ENCODE assay signal across 20 cellular contexts in the genomic region with DNA sequence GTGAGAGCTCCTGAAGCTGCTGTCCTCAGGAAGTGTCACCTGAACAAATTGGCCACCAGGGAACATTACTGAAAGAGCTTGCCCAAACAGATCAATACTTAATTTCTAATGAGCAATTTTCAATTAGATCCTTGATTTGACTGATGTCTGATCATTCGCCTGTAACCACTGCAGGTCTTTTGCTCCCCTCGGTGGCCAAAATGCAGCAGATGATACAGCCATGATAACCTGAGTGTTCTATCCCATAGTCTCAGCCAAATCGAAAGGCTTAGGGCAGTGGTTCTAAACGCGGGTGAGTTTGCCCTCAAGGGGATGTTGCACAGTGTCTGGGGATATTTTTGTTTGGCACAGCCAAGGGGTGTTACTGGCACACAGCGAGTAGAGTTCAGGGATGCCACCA. TPM values are rescaled to one million over a fixed set of nuclear protein-coding genes. Genes with fewer than 3 reads are reported as not detected.
A peak's percentile ranks its signal among the peaks of the same experiment; 100 is the strongest.
DNase-seq lines count a peak whose midpoint lies in the region; ATAC-seq, FAIRE-seq and TF ChIP-seq lines count a peak whose summit lies in the region.
"Had no signal": no experiment of that assay in that cellular context is flagged by ENCODE, and none has a peak within 500 bp of the region (broad histone marks: within the 10 kb centered on the region; RNA-seq: fewer than 3 reads in every experiment).

No MANE protein-coding gene starts in this region.

- no peaks in the 10 kb centered on the region for H3K9me3 Mint-ChIP-seq in naive thymus-derived CD4-positive, alpha-beta T cell
- H3K9me3 Mint-ChIP-seq: activated T-helper 1 cell treated with anti-CD3 and anti-CD28 coated beads, Interleukin-12 subunit alpha, Interleukin-12 subunit beta, Interleukin-2, Interleukin-4 antibody, amounts not matched to agents 30 ng/mL and 10 ng/mL and 1 ng/mL, durations not matched to agents 14 hours and 24 hours and 36 hours; mesothelial cell of epicardium had no signal

- H3K9me2 ChIP-seq in SK-N-SH, result no peaks in the 10 kb centered on the region

- peaks cover 0 to 6% (median 3%) of the 10 kb centered on the region in 5 donors for H3K27me3 Mint-ChIP-seq in naive thymus-derived CD4-positive, alpha-beta T cell

- intact Hi-C loops in naive thymus-derived CD4-positive, alpha-beta T cell (cut with micrococcal nuclease), result no loop called here
- intact Hi-C loops in aorta (cut with DNase I), result no loop called here

- H3K4me3 ChIP-seq in SK-N-SH (ENCODE audit: low read depth in 2 of 2, low read length in 1 of 2) (no peak overlapping the region), fibroblast of pulmonary artery (replicated peaks; ENCODE audit: low read depth, low read length) (no peak overlapping the region), aorta (ENCODE audit: low read length in 2 of 2) (no peak overlapping the region)
- H3K4me3 ChIP-seq in naive thymus-derived CD4-positive, alpha-beta T cell (ENCODE audit: low read length), result no peak overlapping the region
- H3K4me3 ChIP-seq: dorsolateral prefrontal cortex, gastroesophageal sphincter had no signal

- H3F3A ChIP-seq in SK-N-SH (replicated peaks; ENCODE audit: insufficient read depth), result peaks cover 4% of the 10 kb centered on the region

- DNase-seq in DMS 273 (lab: John Stamatoyannopoulos, UW; ENCODE audit: unreplicated experiment) (peak; percentile 16), DMS 273 treated with DMSO at 0.1 percent for 48 hours (lab: John Stamatoyannopoulos, UW) (no peak), HTR-8/SVneo (ENCODE audit: insufficient read length, low spot score) (peak; percentile 29), SK-N-SH (no peak), fibroblast of pulmonary artery (ENCODE audit: low read depth) (no peak), aorta (no peak)
- DNase-seq in naive thymus-derived CD4-positive, alpha-beta T cell, result no peak
- DNase-seq: activated CD4-positive, alpha-beta T cell treated with anti-CD3 and anti-CD28 coated beads, Interleukin-2, amount 50 U/mL, for 1 hour; dorsolateral prefrontal cortex; islet precursor cell; NCI-H1048; NCI-H510A treated with DMSO at 0.1 percent for 48 hours; occipital lobe; SHP77 treated with DMSO at 0.1 percent for 48 hours; T-helper 9 cell had no signal

- no peak overlapping the region for H3K9ac ChIP-seq in SK-N-SH

- no peak for ATAC-seq in HG03025 (IDR thresholded peaks at IDR 0.05; ENCODE audit: low FRiP score, unreplicated experiment)
- ATAC-seq in naive thymus-derived CD4-positive, alpha-beta T cell, result no peak
- no peak for ATAC-seq in aorta (ENCODE audit: low FRiP score)
- ATAC-seq: gastroesophageal sphincter had no signal

- H3K4me1 Mint-ChIP-seq in naive thymus-derived CD4-positive, alpha-beta T cell, result peaks cover 0 to under 1% (median 0%) of the 10 kb centered on the region in 7 donors

- WGBS in SK-N-SH (ENCODE audit: low lambda C conversion rate), result 96% methylated on average over 6 of the region's 6 CpGs
- 86 to 88% methylated on average over 6 of the region's 6 CpGs for WGBS in aorta, 2 donors

- H3K27me3 ChIP-seq in SK-N-SH (ENCODE audit: insufficient read depth) (no peaks in the 10 kb centered on the region), aorta (ENCODE audit: control insufficient read depth in 1 of 2, insufficient read depth in 2 of 2, low read length in 1 of 2) (no peaks in the 10 kb centered on the region)
- no peaks in the 10 kb centered on the region for H3K27me3 ChIP-seq in naive thymus-derived CD4-positive, alpha-beta T cell (ENCODE audit: control insufficient read depth in 2 of 2, insufficient read depth in 2 of 2, low read length in 2 of 2)
- H3K27me3 ChIP-seq: dorsolateral prefrontal cortex, gastroesophageal sphincter had no signal

- H3K9me3 ChIP-seq in SK-N-SH (no peaks in the 10 kb centered on the region), aorta (ENCODE audit: control insufficient read depth, low read length) (no peaks in the 10 kb centered on the region)
- H3K9me3 ChIP-seq in naive thymus-derived CD4-positive, alpha-beta T cell (ENCODE audit: control insufficient read depth in 2 of 3, low read length in 3 of 3), result no peaks in the 10 kb centered on the region
- H3K9me3 ChIP-seq: gastroesophageal sphincter had no signal

- TF ChIP-seq EP300 in SK-N-SH (IDR thresholded peaks at IDR 0.05; ENCODE audit: borderline replicate concordance in 1 of 2, low read depth in 1 of 2, low read length in 1 of 2), result no peak

- H2AFZ ChIP-seq in SK-N-SH (ENCODE audit: low read depth), result no peak overlapping the region

- no peak overlapping the region for H3K27ac Mint-ChIP-seq in naive thymus-derived CD4-positive, alpha-beta T cell
- H3K27ac Mint-ChIP-seq: activated T-helper 1 cell treated with anti-CD3 and anti-CD28 coated beads, Interleukin-12 subunit alpha, Interleukin-12 subunit beta, Interleukin-2, Interleukin-4 antibody, amounts not matched to agents 30 ng/mL and 10 ng/mL and 1 ng/mL, durations not matched to agents 14 hours and 24 hours and 36 hours; mesothelial cell of epicardium had no signal

- H3K36me3 Mint-ChIP-seq in naive thymus-derived CD4-positive, alpha-beta T cell, result no peaks in the 10 kb centered on the region
- H3K36me3 Mint-ChIP-seq: mesothelial cell of epicardium had no signal

- no peaks in the 10 kb centered on the region for H3K79me2 ChIP-seq in SK-N-SH (ENCODE audit: insufficient read depth)

- H3K36me3 ChIP-seq in SK-N-SH (replicated peaks in 1 of 2; ENCODE audit: control insufficient read depth in 1 of 2, insufficient read depth in 2 of 2, low read length in 1 of 2), result peaks cover 0 to 8% of the 10 kb centered on the region in 2 experiments
- no peaks in the 10 kb centered on the region for H3K36me3 ChIP-seq in naive thymus-derived CD4-positive, alpha-beta T cell (ENCODE audit: control insufficient read depth in 2 of 3, insufficient read depth in 3 of 3, low read length in 3 of 3)
- H3K36me3 ChIP-seq in aorta (ENCODE audit: control insufficient read depth in 1 of 2, insufficient read depth in 2 of 2, low read length in 1 of 2), result no peaks in the 10 kb centered on the region
- H3K36me3 ChIP-seq: gastroesophageal sphincter had no signal

- CTCF ChIA-PET in SK-N-SH (lab: Yijun Ruan, JAX), result interaction anchor here (0.7 kb wide), 1 partner anchor 16 kb away, joined by 3 read pairs; no protein-coding TSS in a partner anchor
- CTCF ChIA-PET in naive thymus-derived CD4-positive, alpha-beta T cell (lab: Charles Lee), result no interaction called here

- H3K4me3 Mint-ChIP-seq in naive thymus-derived CD4-positive, alpha-beta T cell, result no peak overlapping the region
- H3K4me3 Mint-ChIP-seq: activated T-helper 1 cell treated with anti-CD3 and anti-CD28 coated beads, Interleukin-12 subunit alpha, Interleukin-12 subunit beta, Interleukin-2, Interleukin-4 antibody, amounts not matched to agents 30 ng/mL and 10 ng/mL and 1 ng/mL, durations not matched to agents 14 hours and 24 hours and 36 hours; mesothelial cell of epicardium had no signal

- TF ChIP-seq CTCF in SK-N-SH (IDR thresholded peaks at IDR 0.05), result peak; percentile 46
- TF ChIP-seq CTCF in fibroblast of pulmonary artery (IDR thresholded peaks at IDR 0.05; ENCODE audit: low read length, missing control alignments), result peak; percentile 6

- H3K27ac ChIP-seq in SK-N-SH (ENCODE audit: low read depth in 2 of 2, low read length in 1 of 2), result no peak overlapping the region
- H3K27ac ChIP-seq in naive thymus-derived CD4-positive, alpha-beta T cell (ENCODE audit: low read depth, low read length), result no peak overlapping the region
- H3K27ac ChIP-seq in aorta (ENCODE audit: low read depth in 1 of 2, low read length in 2 of 2), result no peak overlapping the region
- H3K27ac ChIP-seq: 22Rv1, dorsolateral prefrontal cortex, gastroesophageal sphincter had no signal

- POLR2A ChIA-PET in SK-N-SH (lab: Yijun Ruan, JAX), result no interaction called here
- POLR2A ChIA-PET in naive thymus-derived CD4-positive, alpha-beta T cell (lab: Charles Lee), result no interaction called here

- peaks cover 5 to 8% of the 10 kb centered on the region in 2 experiments; a peak in 1 of 4 replicates for H3K4me1 ChIP-seq in SK-N-SH (ENCODE audit: control insufficient read depth in 1 of 2, insufficient read depth in 2 of 2, low read depth in 1 of 2, low read length in 1 of 2)
- H3K4me1 ChIP-seq in naive thymus-derived CD4-positive, alpha-beta T cell (ENCODE audit: control insufficient read depth in 2 of 2, insufficient read depth in 2 of 2, low read length in 2 of 2), result no peaks in the 10 kb centered on the region
- H3K4me1 ChIP-seq in aorta (ENCODE audit: control insufficient read depth in 1 of 2, insufficient read depth in 2 of 2, low read length in 2 of 2), result no peaks in the 10 kb centered on the region
- H3K4me1 ChIP-seq: gastroesophageal sphincter had no signal

- no peak for FAIRE-seq in HTR-8/SVneo (lab: Jason Lieb, UNC)

- H4K20me1 ChIP-seq in SK-N-SH (ENCODE audit: insufficient read depth), result no peaks in the 10 kb centered on the region

- no peak overlapping the region for H3K4me2 ChIP-seq in SK-N-SH

- TF ChIP-seq RAD21 in SK-N-SH (IDR thresholded peaks at IDR 0.05; ENCODE audit: low read length), result peak; percentile 52

TF ChIP-seq in SK-N-SH, 30 proteins besides CTCF, POLR2A, EP300 and RAD21:
- TF ChIP-seq SMC3 (IDR thresholded peaks at IDR 0.05; ENCODE audit: low read depth, low read length) (peak; percentile 42), GABPA (IDR thresholded peaks at IDR 0.05; ENCODE audit: low read depth) (no peak)
TF ChIP-seq in SK-N-SH: peak in this region for 1.

RNA-seq across cellular contexts. Expression of a gene that starts 57.7 kb away (rescaled TPM):
- polyA plus RNA-seq in SK-N-SH (2012; rRNA removed) (6.2 and 9.3 TPM in 2 replicates), aorta (1 to 10 TPM; 1.3 to 1.7 TPM)
- polyA plus RNA-seq in SK-N-SH (2012; cell fraction: cytosol; rRNA removed), result 4.9 and 6.2 TPM in 2 replicates
- 16.9 and 22.9 TPM in 2 replicates for polyA plus RNA-seq in SK-N-SH (2012; cell fraction: nucleus; rRNA removed)
- 1 to 10 TPM in 3 of 5 experiments, under 1 TPM in 2; 0.73 to 1.9 (median 1.1) TPM for total RNA-seq in naive thymus-derived CD4-positive, alpha-beta T cell
- polyA plus RNA-seq in naive thymus-derived CD4-positive, alpha-beta T cell, result under 1 TPM in 1 of 2 donors, not detected in 1; 0.12 TPM
- 1 to 10 TPM; 1.2 to 2.9 TPM for total RNA-seq in aorta

Comparison
In these comparisons a context has a peak if more than half of its experiments do, and no peak if none do; other contexts are left out.
1. DNase-seq: peak in DMS 273 (single experiment) and HTR-8/SVneo (single experiment); none in DMS 273 treated with DMSO at 0.1 percent for 48 hours (single experiment), SK-N-SH (single experiment), fibroblast of pulmonary artery (single experiment), naive thymus-derived CD4-positive, alpha-beta T cell (0 of 9) and aorta (0 of 2).